In the genomic region with DNA sequence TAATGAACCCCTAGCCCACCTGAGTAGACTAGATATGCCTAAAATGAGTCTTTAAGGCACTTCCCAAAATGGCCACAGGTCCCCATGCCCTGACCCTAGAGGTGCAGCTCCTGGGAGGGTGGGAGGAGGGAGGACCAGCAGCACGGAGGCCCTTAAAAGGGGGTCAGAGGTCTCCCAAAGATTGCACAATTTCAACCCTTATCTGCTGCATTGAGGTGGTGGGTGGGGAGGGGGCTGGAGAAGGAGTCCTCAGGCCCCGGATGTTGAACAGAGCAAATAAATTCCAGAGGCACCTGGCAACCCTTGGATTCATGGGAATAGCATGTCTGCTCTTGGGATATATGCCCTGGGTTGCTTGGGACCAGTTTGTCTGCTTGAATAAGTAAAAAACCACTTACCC, we compare ENCODE assay signal across 16 cellular contexts.
"Had no signal": no experiment of that assay in that cellular context is flagged by ENCODE, and none has a peak within 500 bp of the region (broad histone marks: within the 10 kb centered on the region; RNA-seq: fewer than 3 reads in every experiment).

No MANE protein-coding gene starts in this region.

- H3K27me3 ChIP-seq: heart left ventricle, testis had no signal

- H3K36me3 ChIP-seq: cardiac muscle cell, heart left ventricle, left ventricle myocardium inferior had no signal

- ATAC-seq: activated CD8-positive, alpha-beta T cell treated with anti-CD3 and anti-CD28 coated beads, Interleukin-2, amount 10 ng/mL, durations not matched to agents 7 days and 5 days; activated naive CD8-positive, alpha-beta T cell treated with anti-CD3 and anti-CD28 coated beads, Interleukin-2, amount 50 U/mL, for 24 hours; heart left ventricle; natural killer cell treated with Interleukin-12 subunit alpha and Interleukin-12 subunit beta and Interleukin-15 and Interleukin-18, amount 100 ng/mL, for 72 hours; stimulated activated naive CD8-positive, alpha-beta T cell treated with anti-CD3 and anti-CD28 coated beads, Interleukin-15, amount 100 ng/mL, for 72 hours; WTC11 had no signal

- H3K4me1 ChIP-seq: testis had no signal

- DNase-seq: activated CD4-positive, alpha-beta T cell treated with anti-CD3 and anti-CD28 coated beads for 48 hours; activated CD8-positive, alpha-beta T cell treated with anti-CD3 and anti-CD28 coated beads, Interleukin-2, amount 10 ng/mL, durations not matched to agents 7 days and 5 days; activated naive CD4-positive, alpha-beta T cell treated with Interleukin-2 at 50 U/mL for 16 hours; activated naive CD8-positive, alpha-beta T cell treated with anti-CD3 and anti-CD28 coated beads, Interleukin-2, amount 50 U/mL, for 24 hours; effector CD4-positive, alpha-beta T cell; foreskin melanocyte; heart left ventricle; left ventricle myocardium inferior; occipital lobe; stimulated activated CD4-positive, alpha-beta T cell treated with anti-CD3 and anti-CD28 coated beads, Interleukin-15, amount 100 ng/mL, for 24 hours; stimulated activated CD4-positive, alpha-beta T cell treated with anti-CD3 and anti-CD28 coated beads, Interleukin-4, amount 100 ng/mL, for 4 hours; stimulated activated naive CD8-positive, alpha-beta T cell treated with anti-CD3 and anti-CD28 coated beads, Interleukin-15, amount 100 ng/mL, for 72 hours; testis had no signal

- H3K27ac ChIP-seq: cardiac muscle cell, heart left ventricle, left ventricle myocardium inferior, testis had no signal

- H3K9me3 ChIP-seq: heart left ventricle, left ventricle myocardium inferior, testis had no signal

- H3K4me3 ChIP-seq: cardiac muscle cell, heart left ventricle, left ventricle myocardium inferior, testis had no signal
